ENCODE assay signal across 15 cellular contexts in genomic region chr21:34687065-34687464, GRCh38. TPM values are rescaled to one million over a fixed set of nuclear protein-coding genes. Genes with fewer than 3 reads are reported as not detected.
DNase-seq lines count a peak whose midpoint lies in the region; ATAC-seq and TF ChIP-seq lines count a peak whose summit lies in the region.
"Had no signal": no experiment of that assay in that cellular context is flagged by ENCODE, and none has a peak within 500 bp of the region (broad histone marks: within the 10 kb centered on the region; RNA-seq: fewer than 3 reads in every experiment).

No MANE protein-coding gene starts in this region.

- no peaks in the 10 kb centered on the region for H3F3A ChIP-seq in GM23338 (replicated peaks; ENCODE audit: low read depth)

- H3K27me3 Mint-ChIP-seq in GM23338 (ENCODE audit: insufficient read depth, low read depth, poor library complexity), result no peaks in the 10 kb centered on the region

- no peak overlapping the region for H3K4me2 ChIP-seq in GM23338

- peaks cover 6% of the 10 kb centered on the region; the same call in 1 of the 3 replicates for H3K9me3 Mint-ChIP-seq in GM23338

- H3K4me3 Mint-ChIP-seq in GM23338, result no peak overlapping the region
- H3K4me3 Mint-ChIP-seq: CD4-positive, CD25-positive, alpha-beta regulatory T cell; HFFc6 had no signal

- H3K4me1 ChIP-seq in tibial nerve, result peaks cover 0 to 15% (median 0%) of the 10 kb centered on the region in 4 donors
- H3K4me1 ChIP-seq in GM23338 (ENCODE audit: insufficient read depth), result peaks cover 9% of the 10 kb centered on the region

- TF ChIP-seq CTCF in tibial nerve (IDR thresholded peaks at IDR 0.05) (no peak), GM23338 (conservative IDR thresholded peaks at IDR 0.05; ENCODE audit: low read depth in 2 of 2) (no peak)

- H2AFZ ChIP-seq in GM23338, result no peak overlapping the region

- 0 out of 2 replicates have a peak, but pooled peaks cover 3% of the 10 kb centered on the region for H3K9me2 ChIP-seq in GM23338 (ENCODE audit: insufficient read depth)

- H3K9me3 ChIP-seq in tibial nerve, result peaks cover 0 to under 1% (median 0%) of the 10 kb centered on the region in 4 donors

- H3K36me3 ChIP-seq in tibial nerve, result no peaks in the 10 kb centered on the region
- H3K36me3 ChIP-seq in GM23338 (ENCODE audit: insufficient read depth), result no peaks in the 10 kb centered on the region

- H3K79me2 ChIP-seq in GM23338 (replicated peaks; ENCODE audit: insufficient read depth), result no peaks in the 10 kb centered on the region

- ATAC-seq in GM23338, result no peak
- ATAC-seq: K562, SK-N-SH treated with all-trans-retinoic acid at 6 μM for 48 hours had no signal

- H3K4me3 ChIP-seq in tibial nerve (no peak overlapping the region), GM23338 (no peak overlapping the region)
- H3K4me3 ChIP-seq: K562 had no signal

- no peaks in the 10 kb centered on the region for H3K27me3 ChIP-seq in layer of hippocampus (ENCODE audit: control insufficient read depth, insufficient read depth, low read length)
- no peaks in the 10 kb centered on the region for H3K27me3 ChIP-seq in tibial nerve
- no peaks in the 10 kb centered on the region for H3K27me3 ChIP-seq in GM23338 (ENCODE audit: insufficient read depth)

- H3K36me3 Mint-ChIP-seq in GM23338 (ENCODE audit: low read depth), result no peaks in the 10 kb centered on the region
- H3K36me3 Mint-ChIP-seq: CD4-positive, CD25-positive, alpha-beta regulatory T cell had no signal

- H3K27ac Mint-ChIP-seq in GM23338, result no peak overlapping the region
- H3K27ac Mint-ChIP-seq: CD4-positive, CD25-positive, alpha-beta regulatory T cell; HFFc6 had no signal

- peak; percentile 33 for DNase-seq in NCI-H510A treated with DMSO at 0.1 percent for 48 hours (lab: John Stamatoyannopoulos, UW)
- no peak for DNase-seq in NCI-H510A (lab: John Stamatoyannopoulos, UW)
- DNase-seq in astrocyte of the hippocampus (ENCODE audit: low read depth, low spot score), result peak; percentile 22
- no peak for DNase-seq in tibial nerve (ENCODE audit: low spot score in 2 of 2)
- no peak for DNase-seq in glomerular visceral epithelial cell (ENCODE audit: extremely low spot score)
- no peak for DNase-seq in GM23338 (ENCODE audit: low spot score)
- DNase-seq: ACHN; Calu3; CD4-positive, CD25-positive, alpha-beta regulatory T cell; HFFc6; NCI-H226 had no signal

- WGBS in tibial nerve, 2 donors, result 0 to 15% methylated on average over 1 of the region's 1 CpG

- H4K20me1 ChIP-seq in GM23338 (replicated peaks; ENCODE audit: insufficient read depth), result no peaks in the 10 kb centered on the region

- H3K27ac ChIP-seq in layer of hippocampus (ENCODE audit: low read depth, low read length), result peak overlapping the region; percentile 33
- peak overlapping the region in 2 of 4 donors; percentile 56 to 63 for H3K27ac ChIP-seq in tibial nerve
- no peak overlapping the region for H3K27ac ChIP-seq in GM23338 (ENCODE audit: low read depth)
- H3K27ac ChIP-seq: HL-60 had no signal

- no peak for TF ChIP-seq POLR2A in tibial nerve (IDR thresholded peaks at IDR 0.05)

- peaks cover 16% of the 10 kb centered on the region for H3K4me1 Mint-ChIP-seq in GM23338
- H3K4me1 Mint-ChIP-seq: CD4-positive, CD25-positive, alpha-beta regulatory T cell had no signal

- peak; percentile 22 to 59 for TF ChIP-seq EP300 in tibial nerve (IDR thresholded peaks at IDR 0.05)

TF ChIP-seq in GM23338, 12 proteins besides CTCF, POLR2A, EP300 and RAD21 (continues in another document):
- TF ChIP-seq ZNF462 (CRISPR knock-in tag; IDR thresholded peaks at IDR 0.05), result no peak
- no peak for TF ChIP-seq CREB1 (CRISPR knock-in tag; IDR thresholded peaks at IDR 0.05; ENCODE audit: low read depth)
- TF ChIP-seq JUNB (IDR thresholded peaks at IDR 0.05; ENCODE audit: unreplicated experiment), result no peak
- no peak for TF ChIP-seq ETS1 (IDR thresholded peaks at IDR 0.05)
- no peak for TF ChIP-seq POLR2AphosphoS5 (IDR thresholded peaks at IDR 0.05; ENCODE audit: low read depth)

RNA-seq across cellular contexts. Expression of gene CLIC6, which starts 18.3 kb away (rescaled TPM):
- total RNA-seq in tibial nerve, result 10 to 100 TPM in 1 of 4 donors, 1 to 10 TPM in 3; 3.3 to 11.6 (median 7.0) TPM
- total RNA-seq in GM23338 (2014; rRNA removed; shearing (Covaris generic)), result 1.2 and 1.5 TPM in 2 replicates
- 0.92 and 1.1 TPM in 2 replicates for polyA plus RNA-seq in GM23338 (2016; fragmentation: Nextera tagmentation; extraction: Ambion mirVana)
- total RNA-seq: CD4-positive, CD25-positive, alpha-beta regulatory T cell; HFFc6; K562 had no signal
- polyA plus RNA-seq: CD4-positive, CD25-positive, alpha-beta regulatory T cell; K562 had no signal

Comparison
In these comparisons a context has a peak if more than half of its experiments do, and no peak if none do; other contexts are left out.
1. DNase-seq: peak in NCI-H510A treated with DMSO at 0.1 percent for 48 hours (single experiment) and astrocyte of the hippocampus (single experiment); none in NCI-H510A (single experiment), tibial nerve (0 of 2), glomerular visceral epithelial cell (single experiment) and GM23338 (single experiment).